15 cellular contexts compared by ENCODE assay signal in the genomic region with DNA sequence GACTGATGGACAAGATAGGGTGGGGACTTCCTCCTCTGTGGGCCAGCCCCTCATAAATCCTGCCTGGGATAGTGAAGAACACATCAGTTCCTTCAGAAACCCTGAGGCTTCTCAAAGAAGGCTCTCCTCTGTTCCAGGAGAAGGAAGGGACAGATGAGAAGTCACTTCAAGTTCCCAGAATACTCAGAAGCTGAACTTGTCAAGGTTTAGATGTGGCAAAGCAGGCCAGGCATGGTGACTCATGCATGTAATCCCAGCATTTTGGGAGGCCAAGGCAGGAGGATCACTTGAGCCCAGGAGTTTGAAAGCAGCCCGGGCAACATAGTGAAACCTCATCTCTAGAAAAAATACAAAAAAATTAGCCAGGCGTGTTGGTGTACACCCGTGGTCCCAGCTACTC. TPM values are rescaled to one million over a fixed set of nuclear protein-coding genes. Genes with fewer than 3 reads are reported as not detected.
A peak's percentile ranks its signal among the peaks of the same experiment; 100 is the strongest.
DNase-seq lines count a peak whose midpoint lies in the region; TF ChIP-seq lines count a peak whose summit lies in the region.
"Had no signal": no experiment of that assay in that cellular context is flagged by ENCODE, and none has a peak within 500 bp of the region (broad histone marks: within the 10 kb centered on the region; RNA-seq: fewer than 3 reads in every experiment).

No MANE protein-coding gene starts in this region.

- 79 to 90% methylated on average over 3 of the region's 3 CpGs for WGBS in thyroid gland, 2 donors

- no peak overlapping the region for H3K4me3 Mint-ChIP-seq in osteocyte (ENCODE audit: unreplicated experiment)
- H3K4me3 Mint-ChIP-seq: T-helper 17 cell had no signal

- peaks cover 47% of the 10 kb centered on the region for H3K36me3 Mint-ChIP-seq in osteocyte (ENCODE audit: unreplicated experiment)

- H3K9me3 Mint-ChIP-seq in osteocyte (ENCODE audit: unreplicated experiment), result no peaks in the 10 kb centered on the region

- H3K27me3 Mint-ChIP-seq in osteocyte (ENCODE audit: unreplicated experiment), result no peaks in the 10 kb centered on the region
- H3K27me3 Mint-ChIP-seq: T-helper 17 cell had no signal

- H3K36me3 ChIP-seq in Peyer's patch (peaks cover 0 to 72% (median 0%) of the 10 kb centered on the region in 3 donors), thyroid gland (peaks cover 47 to 60% of the 10 kb centered on the region in 2 donors)
- H3K36me3 ChIP-seq: HAP-1 had no signal

- no peaks in the 10 kb centered on the region for H3K9me3 ChIP-seq in Peyer's patch
- H3K9me3 ChIP-seq in thyroid gland, result no peaks in the 10 kb centered on the region
- H3K9me3 ChIP-seq: BLaER1, HAP-1, pancreas had no signal

- TF ChIP-seq POLR2A in Peyer's patch (IDR thresholded peaks at IDR 0.05) (no peak), thyroid gland (IDR thresholded peaks at IDR 0.05) (no peak)

- H3K27me3 ChIP-seq in Peyer's patch, result no peaks in the 10 kb centered on the region
- H3K27me3 ChIP-seq in dorsolateral prefrontal cortex, result no peaks in the 10 kb centered on the region
- no peaks in the 10 kb centered on the region for H3K27me3 ChIP-seq in thyroid gland
- H3K27me3 ChIP-seq: BLaER1, pancreas had no signal

- peaks cover 20% of the 10 kb centered on the region for H3K4me1 Mint-ChIP-seq in osteocyte (ENCODE audit: unreplicated experiment)

- intact Hi-C loops in dorsolateral prefrontal cortex (cut with DNase I) (loop anchor here in 1 of 2 donors (5.0 kb wide), 1 partner anchor 41 kb away; a partner anchor contains a TSS), thyroid gland (cut with DNase I) (no loop called here)

- no peak for TF ChIP-seq CTCF in Peyer's patch (IDR thresholded peaks at IDR 0.05)
- TF ChIP-seq CTCF in dorsolateral prefrontal cortex (IDR thresholded peaks at IDR 0.05 in 54 of 56, conservative IDR thresholded peaks at IDR 0.05 in 2 of 56; ENCODE audit: low read depth in 1 of 56, partially characterized antibody in 56 of 56), result no peak
- TF ChIP-seq CTCF in osteocyte (IDR thresholded peaks at IDR 0.05), result no peak
- no peak for TF ChIP-seq CTCF in thyroid gland (IDR thresholded peaks at IDR 0.05)

- no peak for DNase-seq in Peyer's patch
- DNase-seq in dorsolateral prefrontal cortex, result no peak
- no peak for DNase-seq in osteocyte (ENCODE audit: extremely low spot score, unreplicated experiment)
- no peak for DNase-seq in thyroid gland
- DNase-seq in DMS53 treated with DMSO at 0.1 percent for 48 hours (lab: John Stamatoyannopoulos, UW; ENCODE audit: unreplicated experiment), result no peak
- no peak for DNase-seq in ecto neural progenitor cell (ENCODE audit: low spot score)
- DNase-seq in SHP77 (lab: John Stamatoyannopoulos, UW), result no peak
- DNase-seq in NCI-H2171 (lab: John Stamatoyannopoulos, UW), result no peak
- DNase-seq: hippocampal formation, kidney glomerular epithelial cell, NCI-H1436 treated with DMSO at 0.1 percent for 48 hours, pancreas, T-helper 17 cell had no signal

- H3K4me3 ChIP-seq in Peyer's patch (no peak overlapping the region), dorsolateral prefrontal cortex (no peak overlapping the region), thyroid gland (replicated peaks in 1 of 3) (no peak overlapping the region)
- H3K4me3 ChIP-seq: BLaER1, HAP-1, pancreas had no signal

- H3K27ac ChIP-seq in Peyer's patch (peak overlapping the region in 3 of 4 donors; percentile 28 to 65 (median 40)), dorsolateral prefrontal cortex (peak overlapping the region in 42 of 59 donors; percentile 7 to 80 (median 50)), thyroid gland (peak overlapping the region in 2 of 3 donors; percentile 6 to 57)
- H3K27ac ChIP-seq: BLaER1, pancreas had no signal

- H3K27ac Mint-ChIP-seq in osteocyte (ENCODE audit: unreplicated experiment), result peak overlapping the region; percentile 7

- H3K4me1 ChIP-seq in Peyer's patch (no peaks in the 10 kb centered on the region), thyroid gland (peaks cover 0 to 9% of the 10 kb centered on the region in 2 donors)
- H3K4me1 ChIP-seq: HAP-1, pancreas had no signal

RNA-seq across cellular contexts. Expression of a gene that starts 38.5 kb away (rescaled TPM):
- total RNA-seq in Peyer's patch, result 10 to 100 TPM; 30.5 to 60.1 (median 47.2) TPM
- 100 to 1,000 TPM in 87 of 120 experiments, 10 to 100 TPM in 33; 58.0 to 261 (median 119) TPM for total RNA-seq in dorsolateral prefrontal cortex
- total RNA-seq in osteocyte, result 51.0 and 53.2 TPM in 2 replicates
- total RNA-seq in thyroid gland, result 100 to 1,000 TPM; 104 to 275 (median 142) TPM
